In the genomic region with DNA sequence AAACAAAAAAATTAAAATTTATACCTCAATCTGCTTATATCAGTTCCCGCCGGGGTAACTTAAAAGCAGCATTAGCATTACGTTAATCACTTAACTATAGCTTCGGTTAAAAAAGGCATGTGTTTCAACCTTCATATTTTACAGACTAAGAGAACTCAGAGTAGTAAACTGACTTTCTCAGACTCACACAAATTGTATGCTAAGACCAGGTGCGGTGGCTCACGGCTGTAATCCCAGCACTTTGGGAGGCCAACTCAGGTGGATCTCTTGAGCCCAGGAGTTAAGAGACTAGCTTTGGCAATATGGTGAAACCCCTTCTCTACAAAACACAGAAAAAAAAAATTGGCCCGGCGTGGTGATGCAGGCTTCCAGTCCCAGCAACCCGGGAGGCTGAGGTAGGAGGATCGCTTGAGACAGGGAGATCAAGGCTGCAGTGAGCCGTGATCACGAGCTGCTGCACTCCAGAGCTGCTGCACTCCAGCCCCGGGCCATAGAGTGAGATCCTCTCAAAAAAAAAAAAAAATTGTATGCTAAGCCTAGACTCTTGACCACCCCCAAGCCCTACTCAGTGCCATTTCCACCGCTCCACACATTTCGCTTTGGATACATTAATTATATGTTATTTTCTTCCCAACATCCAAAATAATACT, we compare ENCODE assay signal across 8 cellular contexts. TPM values are rescaled to one million over a fixed set of nuclear protein-coding genes. Genes with fewer than 3 reads are reported as not detected.
DNase-seq lines count a peak whose midpoint lies in the region; ATAC-seq and TF ChIP-seq lines count a peak whose summit lies in the region.

No MANE protein-coding gene starts in this region.

- H3K27ac Mint-ChIP-seq in stimulated activated naive CD8-positive, alpha-beta T cell treated with anti-CD3 and anti-CD28 coated beads, Interleukin-15, Interleukin-2, amounts not matched to agents 100 ng/mL and 50 ng/mL, for 24 hours: peak overlapping the region; percentile 83
- peak overlapping the region; percentile 13 for H3K27ac Mint-ChIP-seq in activated naive CD8-positive, alpha-beta T cell

- intact Hi-C loops in uterus (cut with DNase I; ENCODE audit: low total_unique reads): loop anchor here (10.0 kb wide), 1 partner anchor 124 kb away; no protein-coding TSS in a partner anchor

- no peaks in the 10 kb centered on the region for H3K9me3 ChIP-seq in uterus

- H3K27ac ChIP-seq in uterus: peak overlapping the region; percentile 99

- peak overlapping the region; percentile 96 for H3K4me3 Mint-ChIP-seq in stimulated activated naive CD8-positive, alpha-beta T cell treated with anti-CD3 and anti-CD28 coated beads, Interleukin-15, Interleukin-2, amounts not matched to agents 100 ng/mL and 50 ng/mL, for 24 hours
- peak overlapping the region; percentile 89 for H3K4me3 Mint-ChIP-seq in activated naive CD8-positive, alpha-beta T cell

- peaks cover 30% of the 10 kb centered on the region for H3K36me3 Mint-ChIP-seq in stimulated activated naive CD8-positive, alpha-beta T cell treated with anti-CD3 and anti-CD28 coated beads, Interleukin-15, Interleukin-2, amounts not matched to agents 100 ng/mL and 50 ng/mL, for 24 hours (ENCODE audit: low read depth)
- peaks cover 2% of the 10 kb centered on the region for H3K36me3 Mint-ChIP-seq in activated naive CD8-positive, alpha-beta T cell

- TF ChIP-seq CTCF in uterus (IDR thresholded peaks at IDR 0.05): no peak

- no peak for TF ChIP-seq POLR2A in uterus (IDR thresholded peaks at IDR 0.05)

- peak overlapping the region; percentile 71 to 77 for H3K4me3 ChIP-seq in uterus

- peaks cover 0 to 7% of the 10 kb centered on the region in 2 donors for H3K4me1 ChIP-seq in uterus

- H3K36me3 ChIP-seq in uterus: no peaks in the 10 kb centered on the region

- no peak for DNase-seq in stimulated activated naive CD8-positive, alpha-beta T cell treated with anti-CD3 and anti-CD28 coated beads, Interleukin-15, Interleukin-2, amounts not matched to agents 100 U/mL and 50 U/mL, for 24 hours
- DNase-seq in kidney glomerular epithelial cell (lab: John Stamatoyannopoulos, UW): peak; percentile 3
- no peak for DNase-seq in uterus

- H3K4me1 Mint-ChIP-seq in stimulated activated naive CD8-positive, alpha-beta T cell treated with anti-CD3 and anti-CD28 coated beads, Interleukin-15, Interleukin-2, amounts not matched to agents 100 ng/mL and 50 ng/mL, for 24 hours (ENCODE audit: low read depth): peaks cover 70% of the 10 kb centered on the region
- H3K4me1 Mint-ChIP-seq in activated naive CD8-positive, alpha-beta T cell (ENCODE audit: low read depth): peaks cover 53% of the 10 kb centered on the region

- no peaks in the 10 kb centered on the region for H3K27me3 Mint-ChIP-seq in stimulated activated naive CD8-positive, alpha-beta T cell treated with anti-CD3 and anti-CD28 coated beads, Interleukin-15, Interleukin-2, amounts not matched to agents 100 ng/mL and 50 ng/mL, for 24 hours
- H3K27me3 Mint-ChIP-seq in activated naive CD8-positive, alpha-beta T cell: no peaks in the 10 kb centered on the region

- ATAC-seq in stimulated activated naive CD8-positive, alpha-beta T cell treated with anti-CD3 and anti-CD28 coated beads, Interleukin-15, Interleukin-2, amounts not matched to agents 100 U/mL and 50 U/mL, for 24 hours: no peak
- no peak for ATAC-seq in HG03045 (IDR thresholded peaks at IDR 0.05; ENCODE audit: unreplicated experiment)
- no peak for ATAC-seq in GM18870 (IDR thresholded peaks at IDR 0.05; ENCODE audit: unreplicated experiment)
- ATAC-seq in HG02840 (IDR thresholded peaks at IDR 0.05; ENCODE audit: low FRiP score, unreplicated experiment): no peak

- H3K27me3 ChIP-seq in uterus: no peaks in the 10 kb centered on the region

- no peaks in the 10 kb centered on the region for H3K9me3 Mint-ChIP-seq in stimulated activated naive CD8-positive, alpha-beta T cell treated with anti-CD3 and anti-CD28 coated beads, Interleukin-15, Interleukin-2, amounts not matched to agents 100 ng/mL and 50 ng/mL, for 24 hours
- no peaks in the 10 kb centered on the region for H3K9me3 Mint-ChIP-seq in activated naive CD8-positive, alpha-beta T cell (ENCODE audit: low read depth)

RNA-seq across cellular contexts. Expression of a gene that starts 2.4 kb away (rescaled TPM):
- total RNA-seq in uterus: 100 to 1,000 TPM in 1 of 4 donors, 10 to 100 TPM in 3; 35.6 to 100 (median 55.4) TPM
